In genomic region chr2:73033766-73034381, GRCh38 we compare ENCODE assay signal across 26 cellular contexts. TPM values are rescaled to one million over a fixed set of nuclear protein-coding genes. Genes with fewer than 3 reads are reported as not detected.
DNase-seq lines count a peak whose midpoint lies in the region; ATAC-seq, FAIRE-seq and TF ChIP-seq lines count a peak whose summit lies in the region.
"Had no signal": no experiment of that assay in that cellular context is flagged by ENCODE, and none has a peak within 500 bp of the region (broad histone marks: within the 10 kb centered on the region; RNA-seq: fewer than 3 reads in every experiment).

No MANE protein-coding gene starts in this region.

- H3K27me3 ChIP-seq in RWPE2 (ENCODE audit: insufficient read depth, poor library complexity, severe bottlenecking) = no peaks in the 10 kb centered on the region
- H3K27me3 ChIP-seq in HepG2 (ENCODE audit: control insufficient read depth in 1 of 2, insufficient read depth in 2 of 2, low read length in 2 of 2) = no peaks in the 10 kb centered on the region
- H3K27me3 ChIP-seq in transverse colon = no peaks in the 10 kb centered on the region
- H3K27me3 ChIP-seq: ascending aorta, gastrocnemius medialis, MG63, neural progenitor cell, Peyer's patch, uterus had no signal

- TF ChIP-seq CTCF in RWPE2 (IDR thresholded peaks at IDR 0.05; ENCODE audit: poor library complexity, severe bottlenecking) (no peak), HepG2 (CRISPR knock-in tag; IDR thresholded peaks at IDR 0.05) (no peak), transverse colon (IDR thresholded peaks at IDR 0.05) (no peak)

- no peak for TF ChIP-seq EP300 in HepG2 (IDR thresholded peaks at IDR 0.05; ENCODE audit: low read depth in 2 of 2, low read length in 2 of 2)
- TF ChIP-seq EP300 in HepG2 (CRISPR knock-in tag; IDR thresholded peaks at IDR 0.05; ENCODE audit: borderline replicate concordance) = no peak
- no peak for TF ChIP-seq EP300 in transverse colon (IDR thresholded peaks at IDR 0.05; ENCODE audit: low read depth)

- TF ChIP-seq POLR2A in HepG2 (IDR thresholded peaks at IDR 0.05; ENCODE audit: insufficient read depth in 1 of 2, low read depth in 2 of 2, low read length in 2 of 2) (no peak), transverse colon (IDR thresholded peaks at IDR 0.05) (no peak)

- H3K4me2 ChIP-seq in HepG2 (ENCODE audit: low read depth, low read length) = no peak overlapping the region
- H3K4me2 ChIP-seq: neural progenitor cell had no signal

- H3K79me2 ChIP-seq in HepG2 (ENCODE audit: insufficient read depth, low read length) = peaks cover 5% of the 10 kb centered on the region

- H3K4me1 ChIP-seq in RWPE2 (ENCODE audit: insufficient read depth, poor library complexity, severe bottlenecking) = no peaks in the 10 kb centered on the region
- peaks cover 72% of the 10 kb centered on the region for H3K4me1 ChIP-seq in HepG2 (ENCODE audit: insufficient read depth, low read length)
- H3K4me1 ChIP-seq in transverse colon = peaks cover 0 to 22% (median 14%) of the 10 kb centered on the region in 4 donors
- H3K4me1 ChIP-seq: ascending aorta, gastrocnemius medialis, Peyer's patch, psoas muscle, uterus had no signal

- H4K20me1 ChIP-seq in HepG2 (ENCODE audit: insufficient read depth, low read length) = no peaks in the 10 kb centered on the region

- intact Hi-C loops in HepG2 (cut with micrococcal nuclease; ENCODE audit: unreplicated experiment) (loop anchor here (2.0 kb wide), 1 partner anchor 41 kb away; no protein-coding TSS in a partner anchor), transverse colon (cut with DNase I; ENCODE audit: low total_unique reads) (no loop called here)

- no peak overlapping the region for H3K27ac ChIP-seq in RWPE2 (ENCODE audit: poor library complexity, severe bottlenecking)
- H3K27ac ChIP-seq in HepG2 (ENCODE audit: extremely low read length, insufficient read depth, low read length) = peak overlapping the region; percentile 97
- peak overlapping the region; percentile 69 to 81 (median 72) for H3K27ac ChIP-seq in transverse colon
- H3K27ac ChIP-seq: ascending aorta, gastrocnemius medialis, neural progenitor cell, psoas muscle, SK-N-MC, skin epidermis, uterus had no signal

- 67% methylated on average over 5 of the region's 5 CpGs for WGBS in HepG2 (ENCODE audit: low lambda C conversion rate)
- 77% methylated on average over 5 of the region's 5 CpGs; no CpG with 5 or more reads in 1 of the 2 donors for WGBS in transverse colon (ENCODE audit: low coverage in 1 of 2), 2 donors

- H3K36me3 ChIP-seq in RWPE2 (ENCODE audit: low read depth) = no peaks in the 10 kb centered on the region
- H3K36me3 ChIP-seq in HepG2 (replicated peaks in 1 of 2; ENCODE audit: control insufficient read depth in 1 of 2, insufficient read depth in 2 of 2, low read length in 2 of 2) = peaks cover 1 to 11% of the 10 kb centered on the region in 2 experiments; a peak in 3 of 5 replicates
- no peaks in the 10 kb centered on the region for H3K36me3 ChIP-seq in transverse colon
- H3K36me3 ChIP-seq: ascending aorta, MG63, neural progenitor cell, uterus had no signal

- in situ Hi-C loops in HepG2 (cut with HindIII; ENCODE audit: extremely low pct_ligation_motif_present, low pct_unique_long_range_greater_than_20kb) = no loop called here
- in situ Hi-C loops in transverse colon (cut with MboI; ENCODE audit: low pct_ligation_motif_present in 1 of 4, low pct_unique_long_range_greater_than_20kb in 1 of 4, low sequenced_read_pairs in 3 of 4) = no loop called here

- FAIRE-seq in HepG2 (lab: Jason Lieb, UNC) = peak; percentile 57

- BruUV-seq in HepG2 (replicated peaks; lab: Mats Ljungman, UMichigan) = no TSS peak

- H3K4me3 ChIP-seq in RWPE2 (ENCODE audit: severe bottlenecking) (no peak overlapping the region), HepG2 (replicated peaks in 1 of 3; ENCODE audit: insufficient read depth in 1 of 3, low read depth in 2 of 3, low read length in 3 of 3) (no peak overlapping the region), transverse colon (no peak overlapping the region)
- H3K4me3 ChIP-seq: ascending aorta, gastrocnemius medialis, MG63, neural progenitor cell, Peyer's patch, psoas muscle, SK-N-MC, skin epidermis, uterus had no signal

- no peak for TF ChIP-seq RAD21 in HepG2 (CRISPR knock-in tag; IDR thresholded peaks at IDR 0.05)

- CTCF ChIA-PET in HepG2 (lab: Yijun Ruan, JAX; ENCODE audit: low intra/inter-chr PET ratio, low total read pairs) = no interaction called here

- H3K9me3 ChIP-seq in RWPE2 (ENCODE audit: severe bottlenecking) = no peaks in the 10 kb centered on the region
- H3K9me3 ChIP-seq in HepG2 (ENCODE audit: low read length) = no peaks in the 10 kb centered on the region
- H3K9me3 ChIP-seq in transverse colon = no peaks in the 10 kb centered on the region
- H3K9me3 ChIP-seq: ascending aorta, gastrocnemius medialis, MG63, Peyer's patch, psoas muscle, uterus had no signal

- peak; percentile 38; the same call in 1 of the 3 replicates for ATAC-seq in RWPE2 (ENCODE audit: low read depth)
- peak; percentile 17 for ATAC-seq in HepG2
- no peak for ATAC-seq in HG03521 (IDR thresholded peaks at IDR 0.05; ENCODE audit: unreplicated experiment)
- no peak for ATAC-seq in GM21825 (IDR thresholded peaks at IDR 0.05; ENCODE audit: unreplicated experiment)
- ATAC-seq: gastrocnemius medialis had no signal

- DNase-seq in SIG-M5 treated with dmso at 0.1 percent for 504 hours (lab: John Stamatoyannopoulos, UW; ENCODE audit: unreplicated experiment) (peak; percentile 76), SIG-M5 (lab: John Stamatoyannopoulos, UW) (no peak), RWPE2 (ENCODE audit: low spot score) (no peak), HepG2 (ENCODE audit: low spot score) (peak; percentile 61), transverse colon (no peak), NCI-H2196 treated with DMSO at 0.1 percent for 48 hours (lab: John Stamatoyannopoulos, UW; ENCODE audit: unreplicated experiment) (no peak)
- DNase-seq: 8988T; activated naive CD4-positive, alpha-beta T cell treated with anti-CD3 and anti-CD28 coated beads, Interleukin-2, amount 10 ng/mL, durations not matched to agents 7 days and 5 days; activated T-cell treated with anti-CD3 and anti-CD28 coated beads, Interleukin-2, amount 50 U/mL, for 48 hours; erythroblast; gastrocnemius medialis; left cardiac atrium; MG63; NCI-H1930; NCI-H345; NCI-H82; Peyer's patch; psoas muscle; stimulated activated CD4-positive, alpha-beta T cell treated with anti-CD3 and anti-CD28 coated beads, Interleukin-4, amount 100 ng/mL, for 24 hours; uterus had no signal

- POLR2A ChIA-PET in HepG2 (lab: Yijun Ruan, JAX) = interaction anchor here (1.5 to 6.3 kb wide), 4 partner anchors 8 to 37 kb away, joined by 3 to 133 read pairs (median 5); partner anchors contain the start of gene SFXN5

- H3K9ac ChIP-seq in HepG2 (ENCODE audit: insufficient read depth, low read depth, low read length) = peak overlapping the region; percentile 6; the same call in 1 of the 2 replicates
- H3K9ac ChIP-seq: neural progenitor cell had no signal

- H2AFZ ChIP-seq in HepG2 (ENCODE audit: low read length) = no peak overlapping the region
- H2AFZ ChIP-seq: neural progenitor cell had no signal

TF ChIP-seq in HepG2, 621 proteins besides CTCF, POLR2A, EP300 and RAD21 (continues in another document):
- no peak for TF ChIP-seq ELF3 (CRISPR knock-in tag; IDR thresholded peaks at IDR 0.05)
- TF ChIP-seq NFRKB (IDR thresholded peaks at IDR 0.05) = no peak
- TF ChIP-seq KLF12 (CRISPR knock-in tag; IDR thresholded peaks at IDR 0.05; ENCODE audit: borderline replicate concordance) = no peak
- TF ChIP-seq HNF4A (CRISPR knock-in tag; IDR thresholded peaks at IDR 0.05) = peak; percentile 18; the same call in 1 of the 2 replicates
- peak; percentile 72 for TF ChIP-seq FOSL2 (CRISPR knock-in tag; IDR thresholded peaks at IDR 0.05)
- TF ChIP-seq ARNTL (CRISPR knock-in tag; IDR thresholded peaks at IDR 0.05) = no peak
- TF ChIP-seq ZNF878 (CRISPR knock-in tag; IDR thresholded peaks at IDR 0.05) = no peak
- 0 out of 2 replicates have a peak, but pooled peaks have one; percentile 32 for TF ChIP-seq ZNF441 (CRISPR knock-in tag; IDR thresholded peaks at IDR 0.05; ENCODE audit: borderline replicate concordance)
- no peak for TF ChIP-seq ZSCAN21 (CRISPR knock-in tag; IDR thresholded peaks at IDR 0.05; ENCODE audit: borderline replicate concordance)
- TF ChIP-seq ZFP41 (CRISPR knock-in tag; IDR thresholded peaks at IDR 0.05; ENCODE audit: borderline replicate concordance) = no peak
- TF ChIP-seq ZFYVE20 (CRISPR knock-in tag; IDR thresholded peaks at IDR 0.05; ENCODE audit: borderline replicate concordance, low read depth) = no peak

RNA-seq across cellular contexts. Expression of gene SFXN5, which starts 37.6 kb away (rescaled TPM):
- total RNA-seq in HepG2 (2016; rRNA removed; fragmentation: Illumina TruSeq; extraction: Trizol) (22.2 and 34.9 TPM in 2 replicates), transverse colon (10 to 100 TPM; 12.3 to 98.4 (median 42.7) TPM)
- 11.0 and 15.1 TPM in 2 replicates for total RNA-seq in HepG2 (2016; cell fraction: cytosol; rRNA removed; fragmentation: Illumina TruSeq; extraction: Trizol; ENCODE audit: low read depth)
- 21.1 and 36.4 TPM in 2 replicates for total RNA-seq in HepG2 (2016; cell fraction: insoluble cytoplasmic fraction; rRNA removed; fragmentation: Illumina TruSeq; extraction: Trizol)
- 13.2 and 15.3 TPM in 2 replicates for total RNA-seq in HepG2 (2016; cell fraction: membrane; rRNA removed; fragmentation: Illumina TruSeq; extraction: Trizol)
- 42.2 and 47.8 TPM in 2 replicates for total RNA-seq in HepG2 (2016; cell fraction: nucleus; rRNA removed; fragmentation: Illumina TruSeq; extraction: Trizol)
- 37.4 and 42.8 TPM in 2 replicates for polyA plus RNA-seq in HepG2 (2011; rRNA removed)
- polyA plus RNA-seq in HepG2 (2011; cell fraction: cytosol; rRNA removed) = 13.2 and 17.2 TPM in 2 replicates
- 139 and 168 TPM in 2 replicates for polyA plus RNA-seq in HepG2 (2011; cell fraction: nucleus; rRNA removed)
- polyA plus RNA-seq in HepG2 (2012) = 18.2 and 24.8 TPM in 2 replicates
- polyA plus RNA-seq in HepG2 (2016; cell fraction: cytosol; fragmentation: Illumina TruSeq; extraction: Trizol; ENCODE audit: low read depth) = 6.1 and 6.5 TPM in 2 replicates
- polyA plus RNA-seq in HepG2 (2016; cell fraction: insoluble cytoplasmic fraction; fragmentation: Illumina TruSeq; extraction: Trizol; ENCODE audit: low read depth) = 23.9 and 25.9 TPM in 2 replicates
- 8.0 and 9.0 TPM in 2 replicates for polyA plus RNA-seq in HepG2 (2016; cell fraction: membrane; fragmentation: Illumina TruSeq; extraction: Trizol; ENCODE audit: low read depth)
- polyA plus RNA-seq in HepG2 (2016; cell fraction: nucleus; fragmentation: Illumina TruSeq; extraction: Trizol; ENCODE audit: insufficient read depth, low read depth) = 68.3 and 69.6 TPM in 2 replicates
- 36.5 and 73.0 TPM in 2 replicates for polyA minus RNA-seq in HepG2 (2011; rRNA and poly(A)+ RNA removed; ENCODE audit: low replicate concordance)
- 12.6 and 13.0 TPM in 2 replicates for polyA minus RNA-seq in HepG2 (2011; cell fraction: cytosol; rRNA and poly(A)+ RNA removed)
- polyA minus RNA-seq in HepG2 (2011; cell fraction: nucleus; rRNA and poly(A)+ RNA removed) = 49.6 and 54.8 TPM in 2 replicates

Comparison
In these comparisons a context has a peak if more than half of its experiments do, and no peak if none do; other contexts are left out.
1. DNase-seq: peak in SIG-M5 treated with dmso at 0.1 percent for 504 hours (single experiment) and HepG2 (single experiment); none in SIG-M5 (single experiment), RWPE2 (single experiment), transverse colon (single experiment) and NCI-H2196 treated with DMSO at 0.1 percent for 48 hours (single experiment).
2. ATAC-seq: peak in RWPE2 (single experiment) and HepG2 (single experiment); none in HG03521 (single experiment) and GM21825 (single experiment).